16 cellular contexts compared by ENCODE assay signal in genomic region chr6:111746983-111747773, GRCh38.
A peak's percentile ranks its signal among the peaks of the same experiment; 100 is the strongest.
DNase-seq lines count a peak whose midpoint lies in the region; ATAC-seq and TF ChIP-seq lines count a peak whose summit lies in the region.
"Had no signal": no experiment of that assay in that cellular context is flagged by ENCODE, and none has a peak within 500 bp of the region (broad histone marks: within the 10 kb centered on the region; RNA-seq: fewer than 3 reads in every experiment).

No MANE protein-coding gene starts in this region.

- H3K27me3 ChIP-seq in CD4-positive, alpha-beta T cell (ENCODE audit: control insufficient read depth, insufficient read depth, low read length): no peaks in the 10 kb centered on the region
- H3K27me3 ChIP-seq: brain microvascular endothelial cell, SJCRH30, tibial artery had no signal

- H3K4me3 Mint-ChIP-seq in activated CD4-positive, alpha-beta T cell treated with anti-CD3 and anti-CD28 coated beads, Interleukin-2, amount 10 ng/mL, durations not matched to agents 7 days and 5 days: no peak overlapping the region
- peak overlapping the region; percentile 65 for H3K4me3 Mint-ChIP-seq in CD4-positive, alpha-beta T cell
- no peak overlapping the region for H3K4me3 Mint-ChIP-seq in nephron progenitor cell

- intact Hi-C loops in CD4-positive, alpha-beta T cell (cut with DNase I, micrococcal nuclease): loop anchor here in 1 of 2 experiments (5.0 kb wide), 1 partner anchor 35 kb away; no protein-coding TSS in a partner anchor

- TF ChIP-seq CTCF in CD4-positive, alpha-beta T cell (IDR thresholded peaks at IDR 0.05): no peak
- TF ChIP-seq CTCF in nephron progenitor cell (IDR thresholded peaks at IDR 0.05) (no peak), GM13977 (IDR thresholded peaks at IDR 0.05; ENCODE audit: extremely low read depth, insufficient read depth, missing control alignments) (no peak)

- in situ Hi-C loops in GM13977 (cut with MboI; ENCODE audit: low pct_unique_long_range_greater_than_20kb, low sequenced_read_pairs, unreplicated experiment): no loop called here

- no peaks in the 10 kb centered on the region for H3K27me3 Mint-ChIP-seq in activated CD4-positive, alpha-beta T cell treated with anti-CD3 and anti-CD28 coated beads, Interleukin-2, amount 10 ng/mL, durations not matched to agents 7 days and 5 days
- H3K27me3 Mint-ChIP-seq in CD4-positive, alpha-beta T cell: no peaks in the 10 kb centered on the region
- H3K27me3 Mint-ChIP-seq in nephron progenitor cell (ENCODE audit: low read depth, poor library complexity): no peaks in the 10 kb centered on the region

- POLR2A ChIA-PET in activated CD4-positive, alpha-beta T cell treated with anti-CD3 and anti-CD28 coated beads, Interleukin-2, amount 10 ng/mL, durations not matched to agents 7 days and 5 days (lab: Charles Lee): interaction anchor here (0.7 kb wide), 1 partner anchor 15 kb away, joined by 4 read pairs; no protein-coding TSS in a partner anchor
- POLR2A ChIA-PET in CD4-positive, alpha-beta T cell (lab: Charles Lee): interaction anchor here (0.6 to 3.8 kb wide), 16 partner anchors 10 to 295 kb away, joined by 3 to 22 read pairs (median 4); partner anchors contain the start of gene FYN

- peaks cover 8% of the 10 kb centered on the region for H3K9me3 Mint-ChIP-seq in activated CD4-positive, alpha-beta T cell treated with anti-CD3 and anti-CD28 coated beads, Interleukin-2, amount 10 ng/mL, durations not matched to agents 7 days and 5 days
- no peaks in the 10 kb centered on the region for H3K9me3 Mint-ChIP-seq in CD4-positive, alpha-beta T cell
- H3K9me3 Mint-ChIP-seq in nephron progenitor cell: no peaks in the 10 kb centered on the region

- CTCF ChIA-PET in activated CD4-positive, alpha-beta T cell treated with anti-CD3 and anti-CD28 coated beads, Interleukin-2, amount 10 ng/mL, durations not matched to agents 7 days and 5 days (lab: Charles Lee): interaction anchor here (0.6 to 1.1 kb wide), 3 partner anchors 26 to 186 kb away, joined by 3 read pairs; partner anchors contain the start of gene FYN
- CTCF ChIA-PET in CD4-positive, alpha-beta T cell (lab: Charles Lee): interaction anchor here (1.1 to 1.6 kb wide), 4 partner anchors 12 to 108 kb away, joined by 3 to 5 read pairs (median 4); no protein-coding TSS in a partner anchor

- DNase-seq in activated CD4-positive, alpha-beta T cell treated with anti-CD3 and anti-CD28 coated beads, Interleukin-2, amount 10 ng/mL, durations not matched to agents 7 days and 5 days: no peak
- no peak for DNase-seq in activated CD4-positive, alpha-beta T cell treated with anti-CD3 and anti-CD28 coated beads for 4 hours
- peak in 1 of 10 experiments; percentile 50 for DNase-seq in CD4-positive, alpha-beta T cell
- DNase-seq in dermis blood vessel endothelial cell (peak; percentile 45), nephron progenitor cell (no peak), GM13977 (ENCODE audit: low spot score) (no peak)
- DNase-seq: activated CD4-positive, alpha-beta T cell treated with anti-CD3 and anti-CD28 coated beads for 48 hours; activated gamma-delta T cell; brain microvascular endothelial cell; NCI-H146; NCI-H446 treated with DMSO at 0.1 percent for 48 hours; SJCRH30; T1000; tibial artery had no signal

- peaks cover 86% of the 10 kb centered on the region for H3K4me1 Mint-ChIP-seq in activated CD4-positive, alpha-beta T cell treated with anti-CD3 and anti-CD28 coated beads, Interleukin-2, amount 10 ng/mL, durations not matched to agents 7 days and 5 days
- peaks cover 98% of the 10 kb centered on the region for H3K4me1 Mint-ChIP-seq in CD4-positive, alpha-beta T cell (ENCODE audit: low read depth)
- peaks cover 23% of the 10 kb centered on the region for H3K4me1 Mint-ChIP-seq in nephron progenitor cell

- H3K27ac ChIP-seq in CD4-positive, alpha-beta T cell (ENCODE audit: low read depth, low read length): no peak overlapping the region
- H3K27ac ChIP-seq: brain microvascular endothelial cell, SJCRH30, tibial artery had no signal

- peak; percentile 76 for ATAC-seq in CD4-positive, alpha-beta T cell (ENCODE audit: poor library complexity)
- ATAC-seq in GM18520 (IDR thresholded peaks at IDR 0.05; ENCODE audit: unreplicated experiment) (no peak), HG02763 (IDR thresholded peaks at IDR 0.05; ENCODE audit: unreplicated experiment) (no peak)

- H3K36me3 Mint-ChIP-seq in activated CD4-positive, alpha-beta T cell treated with anti-CD3 and anti-CD28 coated beads, Interleukin-2, amount 10 ng/mL, durations not matched to agents 7 days and 5 days (ENCODE audit: low read depth): peaks cover 71% of the 10 kb centered on the region
- H3K36me3 Mint-ChIP-seq in CD4-positive, alpha-beta T cell (ENCODE audit: low read depth): peaks cover 85% of the 10 kb centered on the region
- peaks cover 24% of the 10 kb centered on the region for H3K36me3 Mint-ChIP-seq in nephron progenitor cell (ENCODE audit: low read depth)

- H3K9me3 ChIP-seq in CD4-positive, alpha-beta T cell (ENCODE audit: control insufficient read depth, low read length): no peaks in the 10 kb centered on the region
- H3K9me3 ChIP-seq: SJCRH30, tibial artery had no signal

- peak overlapping the region; percentile 74 for H3K27ac Mint-ChIP-seq in activated CD4-positive, alpha-beta T cell treated with anti-CD3 and anti-CD28 coated beads, Interleukin-2, amount 10 ng/mL, durations not matched to agents 7 days and 5 days
- H3K27ac Mint-ChIP-seq in CD4-positive, alpha-beta T cell: peak overlapping the region; percentile 99
- H3K27ac Mint-ChIP-seq in nephron progenitor cell: peak overlapping the region; percentile 46

Comparison
In these comparisons a context has a peak if more than half of its experiments do, and no peak if none do; other contexts are left out.
1. H3K27ac Mint-ChIP-seq: peak in every context shown above with its lines; median percentile 99 in CD4-positive, alpha-beta T cell; 74 in activated CD4-positive, alpha-beta T cell treated with anti-CD3 and anti-CD28 coated beads, Interleukin-2, amount 10 ng/mL, durations not matched to agents 7 days and 5 days; 46 in nephron progenitor cell.